Comparison of ENCODE assay signal across 1 cellular context in genomic region chr2:23757686-23758433, GRCh38.
TF ChIP-seq lines count a peak whose summit lies in the region.

No MANE protein-coding gene starts in this region.

TF ChIP-seq in K562, 482 proteins besides CTCF, POLR2A, EP300 and RAD21 (continued from another document):
- no peak for TF ChIP-seq ARID4B (CRISPR knock-in tag; IDR thresholded peaks at IDR 0.05)
- peak; percentile 61; the same call in 1 of the 2 replicates for TF ChIP-seq ZNF175 (CRISPR knock-in tag; IDR thresholded peaks at IDR 0.05; ENCODE audit: low read depth)
- TF ChIP-seq DIDO1 (tag; IDR thresholded peaks at IDR 0.05; ENCODE audit: low read depth) = peak; percentile 32; the same call in 1 of the 2 replicates
- peak; percentile 73 for TF ChIP-seq SMARCE1 (IDR thresholded peaks at IDR 0.05)
- TF ChIP-seq HES1 (IDR thresholded peaks at IDR 0.05; ENCODE audit: low read depth) = no peak
- peak; percentile 98 for TF ChIP-seq JUN (IDR thresholded peaks at IDR 0.05; ENCODE audit: borderline replicate concordance, low read depth, low read length)
- TF ChIP-seq JUN (CRISPR knock-in tag; IDR thresholded peaks at IDR 0.05; ENCODE audit: borderline replicate concordance) = no peak
- peak; percentile 86 for TF ChIP-seq ATF7 (IDR thresholded peaks at IDR 0.05)
- TF ChIP-seq ZNF318 (IDR thresholded peaks at IDR 0.05; ENCODE audit: borderline replicate concordance in 1 of 2, low read depth in 1 of 2) = 0 out of 4 replicates have a peak, but pooled peaks of 1 of the 2 experiments have one; percentile 34
- TF ChIP-seq JUND (IDR thresholded peaks at IDR 0.05; ENCODE audit: borderline replicate concordance, low read depth, low read length) = peak; percentile 96
- TF ChIP-seq JUND (tag; IDR thresholded peaks at IDR 0.05; ENCODE audit: borderline replicate concordance, low read depth, low read length) = peak; percentile 96
- peak; percentile 35; the same call in 1 of the 2 replicates for TF ChIP-seq SMARCC2 (IDR thresholded peaks at IDR 0.05; ENCODE audit: low read depth)
- no peak for TF ChIP-seq HOMEZ (CRISPR knock-in tag; IDR thresholded peaks at IDR 0.05)
- TF ChIP-seq MEIS2 (IDR thresholded peaks at IDR 0.05; ENCODE audit: partially characterized antibody) = peak; percentile 15
- peak; percentile 71 for TF ChIP-seq CREB1 (IDR thresholded peaks at IDR 0.05)
- TF ChIP-seq CREB1 (CRISPR knock-in tag; IDR thresholded peaks at IDR 0.05) = no peak
- peak; percentile 68 for TF ChIP-seq DPF2 (IDR thresholded peaks at IDR 0.05)
- no peak for TF ChIP-seq TBL1XR1 (IDR thresholded peaks at IDR 0.05; ENCODE audit: low read length in 2 of 2)
- TF ChIP-seq IRF1 (CRISPR knock-in tag; IDR thresholded peaks at IDR 0.05; ENCODE audit: borderline replicate concordance) = no peak
- TF ChIP-seq JUNB (CRISPR knock-in tag; conservative IDR thresholded peaks at IDR 0.05) = peak; percentile 60; the same call in 1 of the 2 replicates
- peak; percentile 72 for TF ChIP-seq ARID1B (IDR thresholded peaks at IDR 0.05)
- peak; percentile 75 for TF ChIP-seq SMARCA4 (IDR thresholded peaks at IDR 0.05)
- no peak for TF ChIP-seq HDGF (IDR thresholded peaks at IDR 0.05)
- TF ChIP-seq ZBTB12 (CRISPR knock-in tag; IDR thresholded peaks at IDR 0.05) = peak; percentile 39; the same call in 1 of the 2 replicates
TF ChIP-seq in K562: peak in this region for 27.
